ENCODE assay signal across 13 cellular contexts in the genomic region with DNA sequence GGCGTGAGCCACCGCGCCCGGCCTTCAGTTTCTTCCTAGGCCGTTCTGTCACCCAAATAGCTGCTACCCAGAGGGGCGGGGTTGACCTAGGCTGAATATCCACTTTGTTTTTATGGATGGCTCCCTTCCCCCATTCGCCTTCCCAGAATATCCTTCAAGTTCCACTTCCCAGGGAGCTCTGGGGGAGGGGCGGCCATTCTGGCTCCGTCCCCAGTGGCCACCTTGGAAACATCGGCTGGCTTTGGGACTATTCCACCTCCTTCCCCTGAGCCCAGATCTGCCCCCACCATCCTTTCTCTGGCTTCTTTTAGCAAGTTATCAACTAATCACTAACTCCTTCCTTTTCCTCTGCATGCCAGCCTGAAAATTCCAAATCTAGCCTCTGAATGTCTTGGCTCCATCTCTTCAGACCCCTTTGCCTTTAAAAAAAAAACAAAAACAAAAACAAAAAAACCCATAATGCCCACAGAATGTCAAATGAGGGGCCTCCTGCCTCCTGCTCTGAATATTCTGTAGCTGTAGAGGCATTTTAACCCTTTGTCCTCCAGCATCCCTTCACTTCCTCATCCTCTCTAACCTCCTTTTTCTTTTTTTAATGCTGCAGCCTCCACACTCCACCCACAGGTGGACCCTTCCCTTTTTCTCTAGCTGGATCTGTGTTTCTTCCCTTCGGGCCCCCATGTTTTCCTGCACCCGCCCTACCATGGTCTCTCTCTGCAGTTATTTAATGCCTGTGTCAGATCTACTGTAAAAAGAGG. TPM values are rescaled to one million over a fixed set of nuclear protein-coding genes. Genes with fewer than 3 reads are reported as not detected.
A peak's percentile ranks its signal among the peaks of the same experiment; 100 is the strongest.
DNase-seq lines count a peak whose midpoint lies in the region; ATAC-seq and TF ChIP-seq lines count a peak whose summit lies in the region.
"Had no signal": no experiment of that assay in that cellular context is flagged by ENCODE, and none has a peak within 500 bp of the region (broad histone marks: within the 10 kb centered on the region; RNA-seq: fewer than 3 reads in every experiment).

No MANE protein-coding gene starts in this region.

- no peaks in the 10 kb centered on the region for H3K36me3 Mint-ChIP-seq in mesothelial cell of epicardium

- DNase-seq in DMS 273 (lab: John Stamatoyannopoulos, UW; ENCODE audit: unreplicated experiment) (peak; percentile 22), DMS 273 treated with DMSO at 0.1 percent for 48 hours (lab: John Stamatoyannopoulos, UW) (no peak), cardiac muscle cell (ENCODE audit: low read depth in 1 of 2, low spot score in 1 of 2) (peak; percentile 68 to 94), mesothelial cell of epicardium (ENCODE audit: low spot score in 2 of 2, unreplicated experiment in 2 of 2) (no peak), uterus (peak; percentile 58 to 63), EL (no peak)
- no peak for DNase-seq in activated CD4-positive, CD25-positive, alpha-beta regulatory T cell (lab: John Stamatoyannopoulos, UW)
- DNase-seq: activated CD8-positive, alpha-beta memory T cell treated with anti-CD3 and anti-CD28 coated beads for 24 hours; HFFc6; NCI-H1694 treated with DMSO at 0.1 percent for 48 hours had no signal

- no peaks in the 10 kb centered on the region for H3K9me3 Mint-ChIP-seq in mesothelial cell of epicardium
- H3K9me3 Mint-ChIP-seq: HFFc6 had no signal

- H3K27me3 ChIP-seq in cardiac muscle cell (no peaks in the 10 kb centered on the region), uterus (no peaks in the 10 kb centered on the region)

- H3K27ac ChIP-seq in cardiac muscle cell (peak overlapping the region; percentile 87), uterus (peak overlapping the region; percentile 2 to 25)
- H3K27ac ChIP-seq: 22Rv1, SJSA1 had no signal

- H3K9me3 ChIP-seq in cardiac muscle cell (ENCODE audit: low read depth), result no peaks in the 10 kb centered on the region
- H3K9me3 ChIP-seq in uterus, result no peaks in the 10 kb centered on the region
- H3K9me3 ChIP-seq: SJSA1 had no signal

- H3K4me3 Mint-ChIP-seq in mesothelial cell of epicardium, result no peak overlapping the region
- H3K4me3 Mint-ChIP-seq: HFFc6 had no signal

- peaks cover 28% of the 10 kb centered on the region for H3K27me3 Mint-ChIP-seq in mesothelial cell of epicardium (ENCODE audit: low read depth)

- H3K27ac Mint-ChIP-seq in mesothelial cell of epicardium, result peak overlapping the region; percentile 27
- H3K27ac Mint-ChIP-seq: HFFc6 had no signal

- no peak overlapping the region for H3K4me3 ChIP-seq in cardiac muscle cell
- H3K4me3 ChIP-seq in uterus, result no peak overlapping the region
- H3K4me3 ChIP-seq: SJSA1 had no signal

- H3K4me1 ChIP-seq in cardiac muscle cell (ENCODE audit: low read depth), result peaks cover 30% of the 10 kb centered on the region
- H3K4me1 ChIP-seq in uterus, result peaks cover 0 to 4% of the 10 kb centered on the region in 2 donors
- H3K4me1 ChIP-seq: SJSA1 had no signal

- H3K36me3 ChIP-seq in cardiac muscle cell (peaks cover 2% of the 10 kb centered on the region), uterus (no peaks in the 10 kb centered on the region)
- H3K36me3 ChIP-seq: SJSA1 had no signal

- peaks cover 28% of the 10 kb centered on the region for H3K4me1 Mint-ChIP-seq in mesothelial cell of epicardium

- intact Hi-C loops in uterus (cut with DNase I; ENCODE audit: low total_unique reads), result no loop called here

- TF ChIP-seq CTCF in cardiac muscle cell (IDR thresholded peaks at IDR 0.05; ENCODE audit: low read depth, low read length) (no peak), mesothelial cell of epicardium (IDR thresholded peaks at IDR 0.05; ENCODE audit: unreplicated experiment) (no peak), uterus (IDR thresholded peaks at IDR 0.05) (no peak)

- no peak for TF ChIP-seq POLR2A in uterus (IDR thresholded peaks at IDR 0.05)

- ATAC-seq in HG03196 (IDR thresholded peaks at IDR 0.05; ENCODE audit: unreplicated experiment), result no peak

RNA-seq across cellular contexts. Expression of a gene that starts 6.4 kb away (rescaled TPM):
- 26.2 and 34.6 TPM in 2 replicates for total RNA-seq in cardiac muscle cell
- polyA plus RNA-seq in cardiac muscle cell, result 157 TPM in 2 replicates
- 9.6 to 10.5 TPM (median 10.2 TPM) in 3 replicates for total RNA-seq in mesothelial cell of epicardium
- total RNA-seq in uterus, result 10 to 100 TPM in 1 of 4 donors, 1 to 10 TPM in 3; 3.2 to 20.7 (median 8.0) TPM
- total RNA-seq: HFFc6, SJSA1 had no signal

RNA-seq across cellular contexts. Expression of a gene that starts 27.2 kb away (rescaled TPM):
- total RNA-seq in cardiac muscle cell (2.2 and 2.8 TPM in 2 replicates), mesothelial cell of epicardium (0.60 to 0.84 TPM (median 0.82 TPM) in 3 replicates), uterus (1 to 10 TPM in 1 of 4 donors, under 1 TPM in 1, not detected in 2; 0.21 to 1.1 TPM)
- 3.9 and 5.6 TPM in 2 replicates for polyA plus RNA-seq in cardiac muscle cell
- total RNA-seq: SJSA1 had no signal

RNA-seq across cellular contexts. Expression of a gene that starts 29.5 kb away (rescaled TPM):
- total RNA-seq in cardiac muscle cell (130 and 143 TPM in 2 replicates), mesothelial cell of epicardium (80.6 to 95.0 TPM (median 87.7 TPM) in 3 replicates), uterus (10 to 100 TPM; 18.5 to 74.8 (median 46.0) TPM)
- 142 and 148 TPM in 2 replicates for polyA plus RNA-seq in cardiac muscle cell

RNA-seq across cellular contexts. Expression of a gene that starts 30.2 kb away (rescaled TPM):
- total RNA-seq in cardiac muscle cell, result 28.9 and 30.9 TPM in 2 replicates
- polyA plus RNA-seq in cardiac muscle cell, result 19.4 and 25.4 TPM in 2 replicates
- total RNA-seq in mesothelial cell of epicardium, result 98.8 to 105 TPM (median 101 TPM) in 3 replicates
- total RNA-seq in uterus, result 10 to 100 TPM in 3 of 4 donors, 1 to 10 TPM in 1; 5.9 to 58.3 (median 30.7) TPM

RNA-seq across cellular contexts. Expression of a gene that starts 31.1 kb away (rescaled TPM):
- total RNA-seq in cardiac muscle cell (11.5 and 12.0 TPM in 2 replicates), mesothelial cell of epicardium (12.3 to 13.6 TPM (median 13.1 TPM) in 3 replicates), uterus (1 to 10 TPM; 1.0 to 8.8 (median 6.2) TPM)
- polyA plus RNA-seq in cardiac muscle cell, result 17.2 and 23.0 TPM in 2 replicates

Comparison
In these comparisons a context has a peak if more than half of its experiments do, and no peak if none do; other contexts are left out.
1. DNase-seq: peak in DMS 273 (single experiment), cardiac muscle cell (2 of 2) and uterus (2 of 2); none in DMS 273 treated with DMSO at 0.1 percent for 48 hours (single experiment), mesothelial cell of epicardium (0 of 2), EL (single experiment) and activated CD4-positive, CD25-positive, alpha-beta regulatory T cell (0 of 4).